Comparison of ENCODE assay signal across 11 cellular contexts in genomic region chr13:45737571-45738002, GRCh38. TPM values are rescaled to one million over a fixed set of nuclear protein-coding genes. Genes with fewer than 3 reads are reported as not detected.
DNase-seq lines count a peak whose midpoint lies in the region; ATAC-seq and TF ChIP-seq lines count a peak whose summit lies in the region.
"Had no signal": no experiment of that assay in that cellular context is flagged by ENCODE, and none has a peak within 500 bp of the region (broad histone marks: within the 10 kb centered on the region; RNA-seq: fewer than 3 reads in every experiment).

No MANE protein-coding gene starts in this region.

- POLR2A ChIA-PET in HEK293T (lab: Yijun Ruan, JAX) = no interaction called here

- ATAC-seq in HG02759 (IDR thresholded peaks at IDR 0.05; ENCODE audit: unreplicated experiment) (no peak), GM18502 (IDR thresholded peaks at IDR 0.05; ENCODE audit: poor library complexity, unreplicated experiment) (no peak)

- no peaks in the 10 kb centered on the region for H3K36me3 Mint-ChIP-seq in mesothelial cell of epicardium
- H3K36me3 Mint-ChIP-seq: IgD-negative memory B cell; natural killer cell treated with Interleukin-12 subunit alpha and Interleukin-12 subunit beta and Interleukin-15 and Interleukin-18, amount 100 ng/mL, for 72 hours had no signal

- no peak overlapping the region for H3K4me3 Mint-ChIP-seq in mesothelial cell of epicardium
- H3K4me3 Mint-ChIP-seq: central memory CD8-positive, alpha-beta T cell; IgD-negative memory B cell; natural killer cell treated with Interleukin-12 subunit alpha and Interleukin-12 subunit beta and Interleukin-15 and Interleukin-18, amount 100 ng/mL, for 72 hours had no signal

- CTCF ChIA-PET in HEK293T (lab: Yijun Ruan, JAX) = no interaction called here

- DNase-seq in NCI-H146 (lab: John Stamatoyannopoulos, UW) (peak; percentile 6), NCI-H146 treated with DMSO at 0.1 percent for 48 hours (lab: John Stamatoyannopoulos, UW; ENCODE audit: unreplicated experiment) (no peak), HEK293T (ENCODE audit: extremely low spot score) (peak; percentile 23), SW480 (ENCODE audit: low spot score) (peak; percentile 8), mesothelial cell of epicardium (ENCODE audit: low spot score in 2 of 2, unreplicated experiment in 2 of 2) (no peak), NOMO-1 treated with DMSO at 0.1 percent for 48 hours (lab: John Stamatoyannopoulos, UW; ENCODE audit: unreplicated experiment) (no peak)

- H3K27me3 Mint-ChIP-seq in mesothelial cell of epicardium (ENCODE audit: low read depth) = peaks cover 62% of the 10 kb centered on the region

- H3K4me1 Mint-ChIP-seq in mesothelial cell of epicardium = no peaks in the 10 kb centered on the region
- H3K4me1 Mint-ChIP-seq: central memory CD8-positive, alpha-beta T cell; IgD-negative memory B cell had no signal

- no peaks in the 10 kb centered on the region for H3K9me3 Mint-ChIP-seq in mesothelial cell of epicardium
- H3K9me3 Mint-ChIP-seq: central memory CD8-positive, alpha-beta T cell; IgD-negative memory B cell; natural killer cell treated with Interleukin-12 subunit alpha and Interleukin-12 subunit beta and Interleukin-15 and Interleukin-18, amount 100 ng/mL, for 72 hours had no signal

- TF ChIP-seq CTCF in mesothelial cell of epicardium (IDR thresholded peaks at IDR 0.05; ENCODE audit: unreplicated experiment) = peak; percentile 48

- H3K27ac Mint-ChIP-seq in mesothelial cell of epicardium = no peak overlapping the region
- H3K27ac Mint-ChIP-seq: IgD-negative memory B cell; natural killer cell treated with Interleukin-12 subunit alpha and Interleukin-12 subunit beta and Interleukin-15 and Interleukin-18, amount 100 ng/mL, for 72 hours had no signal

TF ChIP-seq in HEK293T, 16 proteins besides CTCF, POLR2A, EP300 and RAD21:
- no peak for TF ChIP-seq SP1 (IDR thresholded peaks at IDR 0.05)
- TF ChIP-seq ZNF384 (IDR thresholded peaks at IDR 0.05) = no peak
- TF ChIP-seq L3MBTL2 (conservative IDR thresholded peaks at IDR 0.05) = no peak
- TF ChIP-seq NFRKB (IDR thresholded peaks at IDR 0.05) = no peak
- no peak for TF ChIP-seq FOXA1 (IDR thresholded peaks at IDR 0.05)

RNA-seq across cellular contexts. Expression of gene CBY2, which starts 35.5 kb away (rescaled TPM):
- total RNA-seq in mesothelial cell of epicardium = not detected in 3 replicates
- total RNA-seq: natural killer cell treated with Interleukin-12 subunit alpha and Interleukin-12 subunit beta and Interleukin-15 and Interleukin-18, amount 100 ng/mL, for 72 hours had no signal

Comparison
In these comparisons a context has a peak if more than half of its experiments do, and no peak if none do; other contexts are left out.
1. DNase-seq: peak in NCI-H146 (single experiment), HEK293T (single experiment) and SW480 (single experiment); none in NCI-H146 treated with DMSO at 0.1 percent for 48 hours (single experiment), mesothelial cell of epicardium (0 of 2) and NOMO-1 treated with DMSO at 0.1 percent for 48 hours (single experiment).